In the genomic region with DNA sequence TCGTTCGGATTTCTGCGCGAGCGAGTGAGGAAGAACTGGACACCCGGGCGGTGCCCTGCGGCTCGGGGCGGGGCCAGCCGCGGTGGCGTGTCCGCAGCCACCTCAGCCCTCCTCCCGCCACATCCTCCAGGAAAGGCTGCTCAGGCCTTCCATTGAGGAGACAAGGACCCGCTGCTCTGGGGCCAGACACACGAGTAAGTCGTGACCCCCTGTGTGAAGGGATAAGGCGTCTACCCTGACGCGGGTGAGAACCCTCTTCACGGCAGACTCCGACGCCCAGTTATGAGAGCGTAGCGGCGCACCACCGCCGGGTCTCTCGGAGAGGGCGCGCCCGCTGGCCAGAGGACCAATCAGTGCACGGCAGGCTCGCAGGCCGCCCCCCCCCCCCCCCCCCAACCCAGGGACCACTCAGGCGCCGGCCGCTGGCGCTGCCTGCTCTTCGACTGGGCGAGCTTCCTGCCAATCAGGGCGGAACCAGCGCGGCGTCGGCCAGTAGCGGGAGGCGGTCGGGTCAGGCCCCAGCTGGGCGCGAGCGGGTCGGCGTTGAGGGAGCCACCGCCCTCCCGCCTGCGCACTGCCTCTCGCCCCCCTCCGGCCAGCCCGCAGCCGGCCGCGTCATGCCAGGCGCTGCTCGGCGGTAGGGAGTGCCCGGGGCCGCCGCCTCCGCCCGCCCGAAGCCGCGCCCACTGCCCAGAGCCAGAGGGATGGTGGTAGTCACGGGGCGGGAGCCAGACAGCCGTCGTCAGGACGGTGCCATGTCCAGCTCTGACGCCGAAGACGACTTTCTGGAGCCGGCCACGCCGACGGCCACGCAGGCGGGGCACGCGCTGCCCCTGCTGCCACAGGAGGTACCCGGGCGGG, we compare ENCODE assay signal across 8 cellular contexts. TPM values are rescaled to one million over a fixed set of nuclear protein-coding genes. Genes with fewer than 3 reads are reported as not detected.
A peak's percentile ranks its signal among the peaks of the same experiment; 100 is the strongest.
DNase-seq lines count a peak whose midpoint lies in the region; ATAC-seq and TF ChIP-seq lines count a peak whose summit lies in the region.

A gene (plus strand): TSS at position 521 of the 861 bp plus-strand sequence. CDS start 184 bp downstream, at position 705.

- no peaks in the 10 kb centered on the region for H3K27me3 ChIP-seq in fibroblast of lung (ENCODE audit: control insufficient read depth, insufficient read depth, low read length)

- peak within 1 kb of the TSS; percentile 75 for H3K27ac Mint-ChIP-seq in activated T-helper 17 cell treated with anti-CD3 and anti-CD28 coated beads, Interleukin-2, amount 50 U/mL, for 72 hours
- H3K27ac Mint-ChIP-seq in naive thymus-derived CD8-positive, alpha-beta T cell = peak within 1 kb of the TSS; percentile 83 to 96 (median 91)
- H3K27ac Mint-ChIP-seq in stimulated activated naive B cell treated with anti-CD40 and anti-IgM and Interleukin-4, amounts not matched to agents 10 μg/mL and 1 μg/mL and 100 μg/mL, for 72 hours = peak within 1 kb of the TSS; percentile 97

- DNase-seq in EH (ENCODE audit: low read depth) (peak; percentile 99), H4 (ENCODE audit: low spot score) (peak; percentile 99), LNCaP clone FGC (ENCODE audit: low read depth) (peak; percentile 92), RPMI8226 (peak; percentile 99), fibroblast of lung (ENCODE audit: low read depth in 2 of 2) (peak; percentile 98)
- DNase-seq in naive thymus-derived CD8-positive, alpha-beta T cell = peak; percentile 86 to 98 (median 93)
- peak; percentile 98 for DNase-seq in stimulated activated naive B cell treated with anti-CD40 and anti-IgM and Interleukin-4, amounts not matched to agents 10 μg/mL and 1 μg/mL and 100 μg/mL, for 72 hours

- peak; percentile 92 for ATAC-seq in activated T-helper 17 cell treated with anti-CD3 and anti-CD28 coated beads, Interleukin-2, amount 50 U/mL, for 72 hours (replicated peaks)
- ATAC-seq in naive thymus-derived CD8-positive, alpha-beta T cell = peak; percentile 89 to 92
- peak; percentile 89 to 90 for ATAC-seq in stimulated activated naive B cell treated with anti-CD40 and anti-IgM and Interleukin-4, amounts not matched to agents 10 μg/mL and 1 μg/mL and 100 μg/mL, for 72 hours (replicated peaks)

- peak within 1 kb of the TSS; percentile 63 for H3K4me3 ChIP-seq in LNCaP clone FGC (ENCODE audit: low read depth, low read length)
- peak within 1 kb of the TSS; percentile 59 to 81 (median 71) for H3K4me3 ChIP-seq in fibroblast of lung (replicated peaks in 1 of 4; ENCODE audit: control extremely low read depth in 1 of 4, insufficient read depth in 1 of 4, low read depth in 3 of 4, low read length in 4 of 4)

- H3K27ac ChIP-seq in fibroblast of lung (ENCODE audit: insufficient read depth, low read length) = peak within 1 kb of the TSS; percentile 79

- peaks cover 14% of the 10 kb centered on the region for H3K79me2 ChIP-seq in fibroblast of lung (ENCODE audit: control insufficient read depth, insufficient read depth, low read length)

- peak within 1 kb of the TSS; percentile 80 for H2AFZ ChIP-seq in fibroblast of lung (ENCODE audit: low read length)

- no peaks in the 10 kb centered on the region for H3K9me3 Mint-ChIP-seq in activated T-helper 17 cell treated with anti-CD3 and anti-CD28 coated beads, Interleukin-2, amount 50 U/mL, for 72 hours
- H3K9me3 Mint-ChIP-seq in naive thymus-derived CD8-positive, alpha-beta T cell = no peaks in the 10 kb centered on the region
- no peaks in the 10 kb centered on the region for H3K9me3 Mint-ChIP-seq in stimulated activated naive B cell treated with anti-CD40 and anti-IgM and Interleukin-4, amounts not matched to agents 10 μg/mL and 1 μg/mL and 100 μg/mL, for 72 hours

- peak within 1 kb of the TSS; percentile 95 for H3K9ac ChIP-seq in fibroblast of lung (ENCODE audit: insufficient read depth, low read length)

- H4K20me1 ChIP-seq in fibroblast of lung (ENCODE audit: control insufficient read depth, extremely low read depth, insufficient read depth, low read length) = no peaks in the 10 kb centered on the region

- peaks cover 7% of the 10 kb centered on the region for H3K4me1 ChIP-seq in fibroblast of lung (ENCODE audit: control insufficient read depth, extremely low read depth, insufficient read depth, low read length)

- POLR2A ChIA-PET in naive thymus-derived CD8-positive, alpha-beta T cell (lab: Charles Lee) = interaction anchor here (0.6 to 3.1 kb wide), 13 partner anchors 12 to 293 kb away, joined by 3 to 20 read pairs (median 3); a partner anchor contains a TSS

- peaks cover 40% of the 10 kb centered on the region for H3K4me1 Mint-ChIP-seq in activated T-helper 17 cell treated with anti-CD3 and anti-CD28 coated beads, Interleukin-2, amount 50 U/mL, for 72 hours
- H3K4me1 Mint-ChIP-seq in naive thymus-derived CD8-positive, alpha-beta T cell = peaks cover 24 to 52% (median 49%) of the 10 kb centered on the region in 4 donors
- H3K4me1 Mint-ChIP-seq in stimulated activated naive B cell treated with anti-CD40 and anti-IgM and Interleukin-4, amounts not matched to agents 10 μg/mL and 1 μg/mL and 100 μg/mL, for 72 hours = peaks cover 32 to 49% of the 10 kb centered on the region in 2 donors

- no peaks in the 10 kb centered on the region for H3K9me3 ChIP-seq in fibroblast of lung (ENCODE audit: control insufficient read depth, insufficient read depth, low read depth, low read length)

- H3K27me3 Mint-ChIP-seq in activated T-helper 17 cell treated with anti-CD3 and anti-CD28 coated beads, Interleukin-2, amount 50 U/mL, for 72 hours = no peaks in the 10 kb centered on the region
- no peaks in the 10 kb centered on the region for H3K27me3 Mint-ChIP-seq in naive thymus-derived CD8-positive, alpha-beta T cell
- H3K27me3 Mint-ChIP-seq in stimulated activated naive B cell treated with anti-CD40 and anti-IgM and Interleukin-4, amounts not matched to agents 10 μg/mL and 1 μg/mL and 100 μg/mL, for 72 hours = no peaks in the 10 kb centered on the region

- H3K36me3 ChIP-seq in fibroblast of lung (ENCODE audit: control insufficient read depth, insufficient read depth, low read length) = no peaks in the 10 kb centered on the region

- peaks cover 10% of the 10 kb centered on the region for H3K36me3 Mint-ChIP-seq in activated T-helper 17 cell treated with anti-CD3 and anti-CD28 coated beads, Interleukin-2, amount 50 U/mL, for 72 hours (ENCODE audit: low read depth)
- peaks cover 0 to 18% (median 0%) of the 10 kb centered on the region in 3 donors for H3K36me3 Mint-ChIP-seq in naive thymus-derived CD8-positive, alpha-beta T cell
- peaks cover 7 to 12% of the 10 kb centered on the region in 2 donors for H3K36me3 Mint-ChIP-seq in stimulated activated naive B cell treated with anti-CD40 and anti-IgM and Interleukin-4, amounts not matched to agents 10 μg/mL and 1 μg/mL and 100 μg/mL, for 72 hours

- peak within 1 kb of the TSS; percentile 72 for H3K4me3 Mint-ChIP-seq in activated T-helper 17 cell treated with anti-CD3 and anti-CD28 coated beads, Interleukin-2, amount 50 U/mL, for 72 hours
- peak within 1 kb of the TSS; percentile 68 to 94 (median 90) for H3K4me3 Mint-ChIP-seq in naive thymus-derived CD8-positive, alpha-beta T cell
- H3K4me3 Mint-ChIP-seq in stimulated activated naive B cell treated with anti-CD40 and anti-IgM and Interleukin-4, amounts not matched to agents 10 μg/mL and 1 μg/mL and 100 μg/mL, for 72 hours = peak within 1 kb of the TSS; percentile 87 to 91

- TF ChIP-seq CTCF in LNCaP clone FGC (IDR thresholded peaks at IDR 0.05; ENCODE audit: control insufficient read depth, extremely low read depth, insufficient read depth) (0 out of 2 replicates have a peak, but pooled peaks have one; percentile 15), fibroblast of lung (conservative IDR thresholded peaks at IDR 0.05 in 1 of 2, IDR thresholded peaks at IDR 0.05 in 1 of 2; ENCODE audit: low read depth in 1 of 2, low read length in 2 of 2) (no peak)

- H3K4me2 ChIP-seq in fibroblast of lung (ENCODE audit: extremely low read depth, insufficient read depth, low read length) = peak within 1 kb of the TSS; percentile 90

RNA-seq across cellular contexts. Expression of the gene that starts here (rescaled TPM):
- total RNA-seq in H4 (2014; rRNA removed; shearing (Covaris generic)) = 7.1 and 9.6 TPM in 2 replicates
- 10 to 100 TPM; 14.7 to 15.5 TPM for total RNA-seq in activated T-helper 17 cell treated with anti-CD3 and anti-CD28 coated beads, Interleukin-2, amount 50 U/mL, for 72 hours
- 7.4 and 15.2 TPM in 2 replicates for total RNA-seq in fibroblast of lung
- polyA plus RNA-seq in fibroblast of lung = 10.4 and 17.4 TPM in 2 replicates
- polyA plus RNA-seq in fibroblast of lung (2012) = 5.3 and 10.6 TPM in 2 replicates
- 24.6 and 36.0 TPM in 2 replicates for polyA minus RNA-seq in fibroblast of lung (ENCODE audit: low replicate concordance)
- 10 to 100 TPM; 35.8 to 37.0 TPM for total RNA-seq in naive thymus-derived CD8-positive, alpha-beta T cell
- 10 to 100 TPM; 11.0 to 14.5 (median 11.9) TPM for polyA plus RNA-seq in naive thymus-derived CD8-positive, alpha-beta T cell

Comparison
In these comparisons a context has a peak if more than half of its experiments do, and no peak if none do; other contexts are left out.
1. Peak in every context shown above with its lines: DNase-seq, ATAC-seq, H3K4me3 ChIP-seq and H3K27ac ChIP-seq.